8 cellular contexts compared by ENCODE assay signal in the genomic region with DNA sequence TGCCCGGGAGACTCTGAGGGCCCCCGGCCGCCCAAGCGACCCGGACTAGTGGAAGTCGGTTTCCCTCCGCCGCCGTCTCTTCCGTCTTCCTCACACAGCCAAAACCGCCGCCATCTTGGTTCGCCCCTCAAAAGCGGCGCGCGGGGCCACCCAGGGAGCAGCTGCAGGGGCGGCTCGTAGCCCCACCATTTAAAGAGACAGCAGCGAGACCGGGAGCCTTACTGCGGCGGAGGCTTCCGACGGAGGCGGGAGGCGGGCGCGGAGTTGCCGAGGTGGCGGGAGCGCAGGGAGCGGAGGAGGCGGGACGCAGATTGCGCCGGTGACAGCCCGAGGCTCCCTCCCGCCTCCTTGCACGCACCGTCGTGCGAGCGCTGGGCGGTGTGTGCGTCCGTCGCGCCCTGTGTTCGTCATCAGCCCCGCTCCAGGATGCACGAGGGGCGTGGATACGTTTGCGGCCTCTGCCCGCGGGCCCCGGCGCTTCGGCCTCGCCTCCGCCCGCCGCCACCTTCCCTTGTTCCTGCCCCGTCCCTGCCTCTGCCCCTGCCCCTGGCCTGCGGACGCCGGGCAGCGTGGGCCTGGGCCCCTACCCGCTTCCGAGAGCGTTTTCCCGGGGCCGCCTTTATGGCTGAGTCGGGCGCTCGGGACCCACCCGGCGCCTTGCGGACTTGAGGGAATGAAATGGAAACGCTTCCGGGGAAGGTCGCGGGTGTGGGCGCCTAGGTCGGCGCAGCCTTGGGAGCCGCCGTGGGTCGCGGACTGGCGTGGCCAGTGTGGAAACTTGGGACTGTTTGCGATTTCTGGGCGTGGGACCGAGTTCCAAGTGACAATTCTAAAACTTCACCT. TPM values are rescaled to one million over a fixed set of nuclear protein-coding genes. Genes with fewer than 3 reads are reported as not detected.
DNase-seq lines count a peak whose midpoint lies in the region; ATAC-seq and TF ChIP-seq lines count a peak whose summit lies in the region.

PPP4R3A (minus strand) TSS at position 140 of the 843 bp plus-strand sequence. CDS start 663 bp downstream, outside the sequence.

- H3K4me3 ChIP-seq in esophagus (ENCODE audit: low read depth in 1 of 2, low read length in 2 of 2) (peak within 1 kb of the TSS; percentile 95 to 99), muscle layer of colon (ENCODE audit: low read depth in 1 of 2, low read length in 2 of 2) (peak within 1 kb of the TSS; percentile 85 to 96)

- WGBS in esophagus, 2 donors, result 0% methylated on average over 76 to 95 of the region's 95 CpGs

- H3K27me3 Mint-ChIP-seq in activated T-cell treated with anti-CD3 and anti-CD28 coated beads, Interleukin-2, amount 50 U/mL, for 24 hours, result no peaks in the 10 kb centered on the region

- peak within 1 kb of the TSS; percentile 93 for H3K4me3 Mint-ChIP-seq in activated T-cell treated with anti-CD3 and anti-CD28 coated beads, Interleukin-2, amount 50 U/mL, for 24 hours

- DNase-seq in DMS153 treated with DMSO at 0.1 percent for 48 hours (lab: John Stamatoyannopoulos, UW; ENCODE audit: unreplicated experiment), result peak; percentile 85
- DNase-seq in KBM-7, result peak; percentile 98
- peak; percentile 96 for DNase-seq in activated T-cell treated with anti-CD3 and anti-CD28 coated beads, Interleukin-2, amount 50 U/mL, for 24 hours
- DNase-seq in stimulated activated CD8-positive, alpha-beta memory T cell treated with anti-CD3 and anti-CD28 coated beads, Interleukin-7, amount 100 ng/mL, for 24 hours (ENCODE audit: low read depth), result peak; percentile 84

- H3K27ac ChIP-seq in esophagus (ENCODE audit: low read depth in 2 of 2, low read length in 1 of 2) (peak within 1 kb of the TSS; percentile 97 to 99), muscle layer of colon (ENCODE audit: low read depth, low read length) (peak within 1 kb of the TSS; percentile 98)

- H3K9me3 ChIP-seq in esophagus (ENCODE audit: control insufficient read depth in 2 of 2, insufficient read depth in 1 of 2, low read depth in 1 of 2, low read length in 1 of 2), result no peaks in the 10 kb centered on the region
- H3K9me3 ChIP-seq in muscle layer of colon (ENCODE audit: low read length), result no peaks in the 10 kb centered on the region

- H3K36me3 Mint-ChIP-seq in activated T-cell treated with anti-CD3 and anti-CD28 coated beads, Interleukin-2, amount 50 U/mL, for 24 hours (ENCODE audit: low read depth), result peaks cover 45% of the 10 kb centered on the region

- H3K27ac Mint-ChIP-seq in activated T-cell treated with anti-CD3 and anti-CD28 coated beads, Interleukin-2, amount 50 U/mL, for 24 hours, result peak within 1 kb of the TSS; percentile 100

- peak; percentile 84 for ATAC-seq in GM21717 (IDR thresholded peaks at IDR 0.05; ENCODE audit: unreplicated experiment)

- H3K4me1 Mint-ChIP-seq in activated T-cell treated with anti-CD3 and anti-CD28 coated beads, Interleukin-2, amount 50 U/mL, for 24 hours (ENCODE audit: low read depth), result peaks cover 22% of the 10 kb centered on the region

- no peaks in the 10 kb centered on the region for H3K9me3 Mint-ChIP-seq in activated T-cell treated with anti-CD3 and anti-CD28 coated beads, Interleukin-2, amount 50 U/mL, for 24 hours

- H3K9ac ChIP-seq in muscle layer of colon (ENCODE audit: low read length), result peak within 1 kb of the TSS; percentile 88

- H3K27me3 ChIP-seq in esophagus (ENCODE audit: control insufficient read depth in 1 of 2, insufficient read depth in 2 of 2, low read length in 2 of 2), result no peaks in the 10 kb centered on the region
- H3K27me3 ChIP-seq in muscle layer of colon (ENCODE audit: control insufficient read depth in 1 of 2, insufficient read depth in 2 of 2, low read length in 2 of 2), result no peaks in the 10 kb centered on the region

- H3K4me1 ChIP-seq in esophagus (ENCODE audit: control insufficient read depth in 2 of 2, insufficient read depth in 2 of 2, low read length in 1 of 2) (peaks cover 0 to 3% of the 10 kb centered on the region in 2 donors), muscle layer of colon (ENCODE audit: insufficient read depth, low read length) (peaks cover 28% of the 10 kb centered on the region)

- in situ Hi-C loops in KBM-7 (cut with MboI; ENCODE audit: low pct_unique_long_range_greater_than_20kb, low sequenced_read_pairs), result no loop called here

- H3K36me3 ChIP-seq in esophagus (ENCODE audit: control insufficient read depth in 2 of 2, insufficient read depth in 2 of 2, low read length in 1 of 2) (peaks cover 0 to 6% of the 10 kb centered on the region in 2 donors), muscle layer of colon (ENCODE audit: insufficient read depth, low read length) (no peaks in the 10 kb centered on the region)

TF ChIP-seq in PFSK-1, 5 proteins besides CTCF, POLR2A, EP300 and RAD21:
- TF ChIP-seq FOXP2 (optimal IDR thresholded peaks at IDR 0.05; ENCODE audit: borderline replicate concordance, extremely low read depth, extremely low read length, insufficient read depth) (peak; percentile 97), SIN3A (IDR thresholded peaks at IDR 0.05; ENCODE audit: borderline replicate concordance, insufficient read depth, low read length) (no peak), TAF1 (IDR thresholded peaks at IDR 0.05; ENCODE audit: borderline replicate concordance, insufficient read depth, low read length) (peak; percentile 94), POLR2AphosphoS5 (IDR thresholded peaks at IDR 0.05; ENCODE audit: low read depth, low read length) (peak; percentile 62)
- TF ChIP-seq, protein P1, sequence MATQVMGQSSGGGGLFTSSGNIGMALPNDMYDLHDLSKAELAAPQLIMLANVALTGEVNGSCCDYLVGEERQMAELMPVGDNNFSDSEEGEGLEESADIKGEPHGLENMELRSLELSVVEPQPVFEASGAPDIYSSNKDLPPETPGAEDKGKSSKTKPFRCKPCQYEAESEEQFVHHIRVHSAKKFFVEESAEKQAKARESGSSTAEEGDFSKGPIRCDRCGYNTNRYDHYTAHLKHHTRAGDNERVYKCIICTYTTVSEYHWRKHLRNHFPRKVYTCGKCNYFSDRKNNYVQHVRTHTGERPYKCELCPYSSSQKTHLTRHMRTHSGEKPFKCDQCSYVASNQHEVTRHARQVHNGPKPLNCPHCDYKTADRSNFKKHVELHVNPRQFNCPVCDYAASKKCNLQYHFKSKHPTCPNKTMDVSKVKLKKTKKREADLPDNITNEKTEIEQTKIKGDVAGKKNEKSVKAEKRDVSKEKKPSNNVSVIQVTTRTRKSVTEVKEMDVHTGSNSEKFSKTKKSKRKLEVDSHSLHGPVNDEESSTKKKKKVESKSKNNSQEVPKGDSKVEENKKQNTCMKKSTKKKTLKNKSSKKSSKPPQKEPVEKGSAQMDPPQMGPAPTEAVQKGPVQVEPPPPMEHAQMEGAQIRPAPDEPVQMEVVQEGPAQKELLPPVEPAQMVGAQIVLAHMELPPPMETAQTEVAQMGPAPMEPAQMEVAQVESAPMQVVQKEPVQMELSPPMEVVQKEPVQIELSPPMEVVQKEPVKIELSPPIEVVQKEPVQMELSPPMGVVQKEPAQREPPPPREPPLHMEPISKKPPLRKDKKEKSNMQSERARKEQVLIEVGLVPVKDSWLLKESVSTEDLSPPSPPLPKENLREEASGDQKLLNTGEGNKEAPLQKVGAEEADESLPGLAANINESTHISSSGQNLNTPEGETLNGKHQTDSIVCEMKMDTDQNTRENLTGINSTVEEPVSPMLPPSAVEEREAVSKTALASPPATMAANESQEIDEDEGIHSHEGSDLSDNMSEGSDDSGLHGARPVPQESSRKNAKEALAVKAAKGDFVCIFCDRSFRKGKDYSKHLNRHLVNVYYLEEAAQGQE (IDR thresholded peaks at IDR 0.05; ENCODE audit: insufficient read depth in 1 of 2, low read depth in 2 of 2, low read length in 2 of 2), result 0 out of 4 replicates have a peak, but pooled peaks of 1 of the 2 experiments have one; percentile 44

RNA-seq across cellular contexts. Expression of gene PPP4R3A, which starts in this region (rescaled TPM):
- 23.0 TPM for polyA plus RNA-seq in PFSK-1 (2012; ENCODE audit: insufficient read length, low read depth)
- 10 to 100 TPM; 36.8 to 57.8 TPM for polyA plus RNA-seq in esophagus

Comparison
In these comparisons a context has a peak if more than half of its experiments do, and no peak if none do; other contexts are left out.
1. Peak in every context shown above with its lines: DNase-seq, ATAC-seq, H3K4me3 ChIP-seq and H3K27ac ChIP-seq.